Comparison of ENCODE assay signal across 1 cellular context in genomic region chr10:58512470-58513188, GRCh38.
A peak's percentile ranks its signal among the peaks of the same experiment; 100 is the strongest.
TF ChIP-seq lines count a peak whose summit lies in the region.

BICC1 (plus strand) TSS chr10:58512872; CDS start chr10:58513144, 272 bp downstream.

TF ChIP-seq in HepG2, 621 proteins besides CTCF, POLR2A, EP300 and RAD21 (continued from another document):
- TF ChIP-seq CCDC6 (CRISPR knock-in tag; IDR thresholded peaks at IDR 0.05) (0 out of 2 replicates have a peak, but pooled peaks have one; percentile 27), ZNF296 (CRISPR knock-in tag; conservative IDR thresholded peaks at IDR 0.05) (no peak), RBFOX2 (IDR thresholded peaks at IDR 0.05; ENCODE audit: low read depth, low read length) (peak; percentile 49; the same call in 1 of the 2 replicates), MTA3 (CRISPR knock-in tag; IDR thresholded peaks at IDR 0.05) (no peak), ZNF17 (CRISPR knock-in tag; IDR thresholded peaks at IDR 0.05) (no peak), E2F1 (CRISPR knock-in tag; IDR thresholded peaks at IDR 0.05) (no peak), GLMP (CRISPR knock-in tag; IDR thresholded peaks at IDR 0.05; ENCODE audit: borderline replicate concordance) (no peak), ZNF713 (CRISPR knock-in tag; IDR thresholded peaks at IDR 0.05) (no peak), IKZF4 (CRISPR knock-in tag; IDR thresholded peaks at IDR 0.05; ENCODE audit: borderline replicate concordance, low read depth, not compliant biosample characterization) (no peak), UBTF (CRISPR knock-in tag; IDR thresholded peaks at IDR 0.05) (peak; percentile 40; the same call in 1 of the 2 replicates), AHR (CRISPR knock-in tag; IDR thresholded peaks at IDR 0.05) (no peak), ZNF770 (CRISPR knock-in tag; IDR thresholded peaks at IDR 0.05) (no peak), HOXA7 (CRISPR knock-in tag; IDR thresholded peaks at IDR 0.05) (no peak), ELF4 (CRISPR knock-in tag; IDR thresholded peaks at IDR 0.05; ENCODE audit: borderline replicate concordance) (no peak), PRMT3 (CRISPR knock-in tag; IDR thresholded peaks at IDR 0.05; ENCODE audit: borderline replicate concordance, low read depth) (no peak), ZNF646 (CRISPR knock-in tag; IDR thresholded peaks at IDR 0.05) (0 out of 2 replicates have a peak, but pooled peaks have one; percentile 50), LRRFIP1 (CRISPR knock-in tag; conservative IDR thresholded peaks at IDR 0.05) (no peak), SP4 (CRISPR knock-in tag; IDR thresholded peaks at IDR 0.05) (0 out of 2 replicates have a peak, but pooled peaks have one; percentile 16), ZIK1 (CRISPR knock-in tag; IDR thresholded peaks at IDR 0.05; ENCODE audit: borderline replicate concordance, low read depth) (no peak), YY1 (IDR thresholded peaks at IDR 0.05; ENCODE audit: insufficient read depth, insufficient replicate concordance, low read depth, low read length) (peak; percentile 50), STAT5B (CRISPR knock-in tag; IDR thresholded peaks at IDR 0.05) (no peak), IRF2 (CRISPR knock-in tag; IDR thresholded peaks at IDR 0.05) (no peak)
